In genomic region chr5:29148581-29148980, GRCh38 we compare ENCODE assay signal across 24 cellular contexts.
DNase-seq lines count a peak whose midpoint lies in the region; ATAC-seq, FAIRE-seq and TF ChIP-seq lines count a peak whose summit lies in the region.
"Had no signal": no experiment of that assay in that cellular context is flagged by ENCODE, and none has a peak within 500 bp of the region (broad histone marks: within the 10 kb centered on the region; RNA-seq: fewer than 3 reads in every experiment).

No MANE protein-coding gene starts in this region.

- no peak overlapping the region for H2BK20ac ChIP-seq in H9 (ENCODE audit: low read depth, low read length, poor library complexity, severe bottlenecking)
- no peak overlapping the region for H2BK20ac ChIP-seq in H1 (ENCODE audit: low read length)

- H2BK120ac ChIP-seq in H9 (ENCODE audit: low read depth, low read length, poor library complexity, severe bottlenecking) = no peak overlapping the region
- H2BK120ac ChIP-seq in H1 (replicated peaks; ENCODE audit: low read depth, low read length) = no peak overlapping the region
- no peak overlapping the region for H2BK120ac ChIP-seq in mesendoderm (ENCODE audit: low read depth, low read length)

- CTCF ChIA-PET in H1 (lab: Charles Lee; ENCODE audit: partially characterized antibody) = interaction anchor here (2.0 kb wide), 1 partner anchor 147 kb away, joined by 5 read pairs; no protein-coding TSS in a partner anchor

- H3K9ac ChIP-seq in H9 (ENCODE audit: extremely low read depth, insufficient read length, low read length) (no peak overlapping the region), H1 (replicated peaks in 1 of 4; ENCODE audit: extremely low read depth in 1 of 4, low read depth in 3 of 4, low read length in 3 of 4) (no peak overlapping the region), mesendoderm (ENCODE audit: low read length) (no peak overlapping the region)
- H3K9ac ChIP-seq: BLaER1 treated with 17β-estradiol and CSF1 and Interleukin-3, amounts not matched to agents 10 nM and 100 nM had no signal

- TF ChIP-seq CTCF in H9 (conservative IDR thresholded peaks at IDR 0.05) (no peak), H1 (IDR thresholded peaks at IDR 0.05; ENCODE audit: control extremely low read depth in 1 of 3, insufficient read depth in 1 of 3, low read depth in 1 of 3, low read length in 3 of 3) (no peak), suprapubic skin (IDR thresholded peaks at IDR 0.05) (no peak), gastroesophageal sphincter (IDR thresholded peaks at IDR 0.05) (no peak)

- H4K5ac ChIP-seq in H9 (ENCODE audit: insufficient read length, low read depth, low read length) (no peak overlapping the region), H1 (ENCODE audit: insufficient read length, low read depth, low read length) (no peak overlapping the region), mesendoderm (ENCODE audit: low read length) (no peak overlapping the region)

- H3K9me3 Mint-ChIP-seq in H9 = no peaks in the 10 kb centered on the region

- H3K27ac ChIP-seq in H9 (ENCODE audit: insufficient read length, low read depth, low read length) (no peak overlapping the region), H1 (ENCODE audit: low read depth, low read length) (no peak overlapping the region), mesendoderm (ENCODE audit: low read depth, low read length) (no peak overlapping the region), suprapubic skin (no peak overlapping the region), gastroesophageal sphincter (no peak overlapping the region)
- H3K27ac ChIP-seq: A549; BLaER1 treated with 17β-estradiol and CSF1 and Interleukin-3, amounts not matched to agents 10 nM and 100 nM had no signal

- no peak overlapping the region for H2BK15ac ChIP-seq in H9 (ENCODE audit: low read depth, low read length)
- H2BK15ac ChIP-seq in H1 (ENCODE audit: low read length) = no peak overlapping the region
- no peak overlapping the region for H2BK15ac ChIP-seq in mesendoderm (replicated peaks; ENCODE audit: low read depth)

- FAIRE-seq in H1 (lab: Jason Lieb, UNC) = no peak
- peak; percentile 42 for FAIRE-seq in urothelium cell line (lab: Jason Lieb, UNC)
- FAIRE-seq: A549, D721Med, GM12891 had no signal

- no CpG with 5 or more reads among the region's 2 CpGs for WGBS in H9 (ENCODE audit: extremely low coverage, insufficient read length, low lambda C conversion rate)
- WGBS in H1 (ENCODE audit: extremely low coverage in 1 of 2, insufficient coverage in 1 of 2, insufficient read length in 1 of 2, insufficient replicate concordance in 2 of 2, low coverage in 1 of 2, low lambda C conversion rate in 2 of 2, missing lambda C conversion rate in 1 of 2), 2 experiments = 54% methylated on average over 2 of the region's 2 CpGs; no CpG with 5 or more reads in 1 of the 2 experiments
- no CpG with 5 or more reads among the region's 2 CpGs for WGBS in mesendoderm (ENCODE audit: extremely low coverage, insufficient coverage, low lambda C conversion rate)
- 61% methylated on average over 2 of the region's 2 CpGs for WGBS in suprapubic skin
- 39 to 81% methylated on average over 2 of the region's 2 CpGs for WGBS in gastroesophageal sphincter (ENCODE audit: low coverage in 1 of 2), 2 donors

- H4K20me1 ChIP-seq in H9 (ENCODE audit: control insufficient read depth, insufficient read depth, insufficient read length) = no peaks in the 10 kb centered on the region
- H4K20me1 ChIP-seq in H1 (replicated peaks in 1 of 2; ENCODE audit: control insufficient read depth in 1 of 2, insufficient read depth in 2 of 2, low read length in 2 of 2) = no peaks in the 10 kb centered on the region
- H4K20me1 ChIP-seq: BLaER1 treated with 17β-estradiol and CSF1 and Interleukin-3, amounts not matched to agents 10 nM and 100 nM had no signal

- H3K23me2 ChIP-seq in H9 (ENCODE audit: insufficient read length, low read depth, low read length, poor library complexity, severe bottlenecking) = no peaks in the 10 kb centered on the region
- no peaks in the 10 kb centered on the region for H3K23me2 ChIP-seq in H1 (ENCODE audit: low read depth, low read length)

- H3K4me1 ChIP-seq in H9 (ENCODE audit: insufficient read depth, low read length) (peaks cover 9% of the 10 kb centered on the region; the same call in 1 of the 2 replicates), H1 (replicated peaks in 1 of 4; ENCODE audit: control insufficient read depth in 3 of 4, insufficient read depth in 4 of 4, low read length in 3 of 4) (peaks cover 3 to 12% (median 9%) of the 10 kb centered on the region in 4 experiments; a peak in 5 of 7 replicates), mesendoderm (ENCODE audit: control insufficient read depth, low read depth, low read length) (no peaks in the 10 kb centered on the region), suprapubic skin (no peaks in the 10 kb centered on the region), gastroesophageal sphincter (no peaks in the 10 kb centered on the region)
- H3K4me1 ChIP-seq: BE2C, HAP-1 had no signal

- no peak overlapping the region for H3K14ac ChIP-seq in H9 (ENCODE audit: insufficient read depth, low read length)
- no peak overlapping the region for H3K14ac ChIP-seq in H1 (ENCODE audit: insufficient read length)

- no peak for ATAC-seq in gastroesophageal sphincter
- ATAC-seq: A549 had no signal

- H3K79me1 ChIP-seq in H9 (ENCODE audit: insufficient read depth, low read depth, low read length, poor library complexity, severe bottlenecking) (no peaks in the 10 kb centered on the region), H1 (ENCODE audit: low read depth, low read length) (no peaks in the 10 kb centered on the region), mesendoderm (ENCODE audit: low read length) (no peaks in the 10 kb centered on the region)

- H3K27me3 ChIP-seq in H9 (ENCODE audit: insufficient read depth, low read length) (no peaks in the 10 kb centered on the region), H1 (replicated peaks in 1 of 4; ENCODE audit: control insufficient read depth in 3 of 4, extremely low read depth in 1 of 4, insufficient read depth in 3 of 4, low read length in 3 of 4) (no peaks in the 10 kb centered on the region), mesendoderm (ENCODE audit: insufficient read depth, low read length, poor library complexity) (no peaks in the 10 kb centered on the region), suprapubic skin (no peaks in the 10 kb centered on the region), gastroesophageal sphincter (no peaks in the 10 kb centered on the region)
- H3K27me3 ChIP-seq: BE2C; BLaER1 treated with 17β-estradiol and CSF1 and Interleukin-3, amounts not matched to agents 10 nM and 100 nM had no signal

- no peaks in the 10 kb centered on the region for H3K27me3 Mint-ChIP-seq in H9 (ENCODE audit: low read depth)
- H3K27me3 Mint-ChIP-seq: CD4-positive, alpha-beta T cell; CD8-positive, alpha-beta memory T cell had no signal

- peak overlapping the region; percentile 77 for H2AFZ ChIP-seq in H9 (ENCODE audit: low read length)
- H2AFZ ChIP-seq in H1 (ENCODE audit: low read length) = 0 out of 2 replicates have a peak overlapping the region, but pooled peaks have one; percentile 11

- H3K4me3 ChIP-seq in H1 (ENCODE audit: extremely low read depth in 1 of 4, insufficient read depth in 2 of 4, low read depth in 3 of 4, low read length in 4 of 4) (no peak overlapping the region), mesendoderm (ENCODE audit: low read length) (no peak overlapping the region), suprapubic skin (no peak overlapping the region), gastroesophageal sphincter (no peak overlapping the region)
- H3K4me3 ChIP-seq: A549; BLaER1 treated with 17β-estradiol and CSF1 and Interleukin-3, amounts not matched to agents 10 nM and 100 nM; HAP-1 had no signal

- H4K8ac ChIP-seq in H9 (replicated peaks; ENCODE audit: insufficient read length, low read depth, low read length) = no peak overlapping the region
- H4K8ac ChIP-seq in H1 (ENCODE audit: extremely low read depth, insufficient read depth, low read length) = no peak overlapping the region
- H4K8ac ChIP-seq in mesendoderm (ENCODE audit: low read depth, low read length) = no peak overlapping the region

- DNase-seq in H9 = no peak
- DNase-seq in H1 (ENCODE audit: low read depth in 1 of 2, low spot score in 2 of 2) = no peak
- DNase-seq in mesendoderm = peak; percentile 55
- no peak for DNase-seq in urothelium cell line (ENCODE audit: low spot score)
- DNase-seq in suprapubic skin (ENCODE audit: low spot score in 2 of 2) = no peak
- DNase-seq in GF-D8 (lab: John Stamatoyannopoulos, UW) = no peak
- DNase-seq: 8988T; ACHN; AML-193; BE2C; CD4-positive, alpha-beta T cell; CD8-positive, alpha-beta memory T cell; DMS 273 treated with DMSO at 0.1 percent for 48 hours; DMS79; EL; GDM1; HFFc6 had no signal

- no peaks in the 10 kb centered on the region for H3K36me3 ChIP-seq in H1 (ENCODE audit: control insufficient read depth in 2 of 4, insufficient read depth in 4 of 4, low read length in 3 of 4)
- H3K36me3 ChIP-seq in mesendoderm (ENCODE audit: control insufficient read depth, insufficient read depth, low read length) = no peaks in the 10 kb centered on the region
- H3K36me3 ChIP-seq in suprapubic skin = no peaks in the 10 kb centered on the region
- H3K36me3 ChIP-seq in gastroesophageal sphincter = no peaks in the 10 kb centered on the region
- H3K36me3 ChIP-seq: BE2C; BLaER1 treated with 17β-estradiol and CSF1 and Interleukin-3, amounts not matched to agents 10 nM and 100 nM; HAP-1 had no signal

- H2BK5ac ChIP-seq in H9 (ENCODE audit: insufficient read length, low read length) (no peak overlapping the region), H1 (ENCODE audit: low read depth, low read length) (no peak overlapping the region), mesendoderm (ENCODE audit: low read length) (no peak overlapping the region)

- H3K79me2 ChIP-seq in H9 (ENCODE audit: insufficient read depth, low read length) (no peaks in the 10 kb centered on the region), H1 (ENCODE audit: control insufficient read depth in 1 of 2, insufficient read depth in 2 of 2, low read length in 2 of 2) (no peaks in the 10 kb centered on the region), mesendoderm (ENCODE audit: control insufficient read depth, insufficient read depth, low read length) (no peaks in the 10 kb centered on the region)

- H3K4me2 ChIP-seq in H9 (ENCODE audit: insufficient read depth, insufficient read length, low read length) (no peak overlapping the region), H1 (ENCODE audit: insufficient read depth in 1 of 2, low read depth in 2 of 2, low read length in 2 of 2) (no peak overlapping the region; a peak in 1 of 4 replicates), mesendoderm (ENCODE audit: low read length) (no peak overlapping the region)
- H3K4me2 ChIP-seq: A549; BLaER1 treated with 17β-estradiol and CSF1 and Interleukin-3, amounts not matched to agents 10 nM and 100 nM had no signal

- H4K91ac ChIP-seq in H9 (ENCODE audit: insufficient read length, low read depth, low read length) (no peak overlapping the region), H1 (replicated peaks; ENCODE audit: insufficient read length, low read length) (no peak overlapping the region)

- H3K4ac ChIP-seq in H9 (ENCODE audit: low read depth, low read length) (no peak overlapping the region), H1 (replicated peaks; ENCODE audit: insufficient read length, low read depth, low read length) (no peak overlapping the region), mesendoderm (ENCODE audit: low read depth, low read length) (no peak overlapping the region)

- TF ChIP-seq EP300 in H1 (IDR thresholded peaks at IDR 0.05; ENCODE audit: borderline replicate concordance in 1 of 2, low read depth in 2 of 2, low read length in 2 of 2) = no peak
- TF ChIP-seq EP300 in suprapubic skin (IDR thresholded peaks at IDR 0.05) = no peak
- TF ChIP-seq EP300 in gastroesophageal sphincter (IDR thresholded peaks at IDR 0.05) = no peak

- no peak overlapping the region for H3K4me3 Mint-ChIP-seq in H9
- H3K4me3 Mint-ChIP-seq: CD14-positive monocyte; CD4-positive, alpha-beta T cell; CD8-positive, alpha-beta memory T cell; HFFc6 had no signal

- peaks cover 29 to 31% of the 10 kb centered on the region in 2 experiments for H3K4me1 Mint-ChIP-seq in H9
- H3K4me1 Mint-ChIP-seq: CD14-positive monocyte; CD8-positive, alpha-beta memory T cell had no signal

- no peak for TF ChIP-seq POLR2A in H1 (IDR thresholded peaks at IDR 0.05; ENCODE audit: control extremely low read depth in 1 of 2, low read depth in 2 of 2, low read length in 2 of 2)
- no peak for TF ChIP-seq POLR2A in suprapubic skin (IDR thresholded peaks at IDR 0.05)
- no peak for TF ChIP-seq POLR2A in gastroesophageal sphincter (IDR thresholded peaks at IDR 0.05)

- H3K27ac Mint-ChIP-seq in H9 = peak overlapping the region in 1 of 3 experiments; percentile 88; a peak in 2 of 7 replicates
- H3K27ac Mint-ChIP-seq: CD14-positive monocyte; CD4-positive, alpha-beta T cell; CD8-positive, alpha-beta memory T cell; HFFc6 had no signal

- H3K56ac ChIP-seq in H9 (ENCODE audit: insufficient read length, low read depth, low read length) (no peak overlapping the region), H1 (replicated peaks; ENCODE audit: insufficient read length, low read depth, low read length) (no peak overlapping the region), mesendoderm (ENCODE audit: low read length) (no peak overlapping the region)

- TF ChIP-seq RAD21 in H1 (IDR thresholded peaks at IDR 0.05 in 1 of 2, conservative IDR thresholded peaks at IDR 0.05 in 1 of 2; ENCODE audit: low read depth in 2 of 2, low read length in 2 of 2) = no peak

- no peak overlapping the region for H3T11ph ChIP-seq in H9 (ENCODE audit: low read length)

- H3K23ac ChIP-seq in H9 (ENCODE audit: insufficient read length, low read depth, low read length) = no peak overlapping the region
- no peak overlapping the region for H3K23ac ChIP-seq in H1 (ENCODE audit: insufficient read length)
- H3K23ac ChIP-seq in mesendoderm (ENCODE audit: low read length) = no peak overlapping the region

- POLR2A ChIA-PET in H1 (lab: Charles Lee; ENCODE audit: partially characterized antibody) = no interaction called here

- H3K9me3 ChIP-seq in H9 (ENCODE audit: control insufficient read depth, low read depth, low read length) = no peaks in the 10 kb centered on the region
- no peaks in the 10 kb centered on the region for H3K9me3 ChIP-seq in H1 (ENCODE audit: insufficient read depth in 2 of 2, low read depth in 1 of 2, low read length in 1 of 2)
- no peaks in the 10 kb centered on the region for H3K9me3 ChIP-seq in suprapubic skin
- no peaks in the 10 kb centered on the region for H3K9me3 ChIP-seq in gastroesophageal sphincter
- H3K9me3 ChIP-seq: BE2C; BLaER1 treated with 17β-estradiol and CSF1 and Interleukin-3, amounts not matched to agents 10 nM and 100 nM; HAP-1 had no signal

- H3K36me3 Mint-ChIP-seq in H9 (ENCODE audit: insufficient read depth in 1 of 3, low read depth in 3 of 3) = no peaks in the 10 kb centered on the region
- H3K36me3 Mint-ChIP-seq: CD14-positive monocyte; CD8-positive, alpha-beta memory T cell had no signal

- H2BK12ac ChIP-seq in H9 (ENCODE audit: insufficient read length, low read depth, low read length) = no peak overlapping the region
- H2BK12ac ChIP-seq in H1 (ENCODE audit: low read depth, low read length) = no peak overlapping the region

- H3K18ac ChIP-seq in H9 (ENCODE audit: insufficient read length, low read depth, low read length) (no peak overlapping the region), H1 (ENCODE audit: extremely low read depth, low read length) (no peak overlapping the region), mesendoderm (ENCODE audit: low read length) (no peak overlapping the region)

- no peak overlapping the region for H2AK5ac ChIP-seq in H9 (ENCODE audit: insufficient read length, low read length)
- no peak overlapping the region for H2AK5ac ChIP-seq in H1 (ENCODE audit: low read depth, low read length)
- H2AK5ac ChIP-seq in mesendoderm (ENCODE audit: low read length) = no peak overlapping the region
